Comparison of ENCODE assay signal across 33 cellular contexts in the genomic region with DNA sequence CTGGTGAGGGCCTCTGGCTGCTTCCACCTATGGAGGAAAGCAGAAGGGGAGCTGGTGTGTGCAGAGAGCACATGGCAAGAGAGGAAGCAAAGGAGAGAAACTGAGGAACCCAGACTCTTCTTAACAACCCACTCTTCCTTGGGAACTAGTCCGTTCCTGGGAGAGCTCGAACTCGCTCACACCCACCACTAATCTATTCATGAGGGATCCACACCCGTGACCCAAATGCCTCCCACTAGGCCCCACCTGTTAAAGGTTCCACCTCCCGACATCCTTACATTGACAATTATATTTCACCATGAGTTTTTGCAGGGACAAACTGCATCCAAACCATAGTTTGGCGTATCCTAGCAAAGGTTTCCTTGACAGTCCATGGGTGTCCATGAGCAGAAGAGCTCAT.
"Had no signal": no experiment of that assay in that cellular context is flagged by ENCODE, and none has a peak within 500 bp of the region (broad histone marks: within the 10 kb centered on the region; RNA-seq: fewer than 3 reads in every experiment).

No MANE protein-coding gene starts in this region.

- H3K27me3 ChIP-seq: MG63 had no signal

- H3K4me3 ChIP-seq: MG63 had no signal

- H3K9me3 ChIP-seq: MG63 had no signal

- DNase-seq: Karpas-422, Kasumi-1, KG1, MG63, MM.1S, MV-4-11, NCI-H1048, NCI-H1092, NCI-H1092 treated with DMSO at 0.1 percent for 48 hours, NCI-H1105, NCI-H1105 treated with DMSO at 0.1 percent for 48 hours, NCI-H1417 treated with DMSO at 0.1 percent for 48 hours, NCI-H1436, NCI-H1436 treated with DMSO at 0.1 percent for 48 hours, NCI-H146, NCI-H1694, NCI-H1694 treated with DMSO at 0.1 percent for 48 hours, NCI-H187 treated with DMSO at 0.1 percent for 48 hours, NCI-H2029, NCI-H2029 treated with DMSO at 0.1 percent for 48 hours, NCI-H2081, NCI-H2081 treated with DMSO at 0.1 percent for 48 hours, NCI-H2107, NCI-H2171, NCI-H2171 treated with DMSO at 0.1 percent for 48 hours, NCI-H2227 treated with DMSO at 0.1 percent for 48 hours, NCI-H226, NCI-H345, NCI-H446, NCI-H446 treated with DMSO at 0.1 percent for 48 hours, NCI-H510A, NCI-H510A treated with DMSO at 0.1 percent for 48 hours had no signal

- H3K27ac ChIP-seq: KMS-11 had no signal

- H3K36me3 ChIP-seq: MG63 had no signal
